In the genomic region with DNA sequence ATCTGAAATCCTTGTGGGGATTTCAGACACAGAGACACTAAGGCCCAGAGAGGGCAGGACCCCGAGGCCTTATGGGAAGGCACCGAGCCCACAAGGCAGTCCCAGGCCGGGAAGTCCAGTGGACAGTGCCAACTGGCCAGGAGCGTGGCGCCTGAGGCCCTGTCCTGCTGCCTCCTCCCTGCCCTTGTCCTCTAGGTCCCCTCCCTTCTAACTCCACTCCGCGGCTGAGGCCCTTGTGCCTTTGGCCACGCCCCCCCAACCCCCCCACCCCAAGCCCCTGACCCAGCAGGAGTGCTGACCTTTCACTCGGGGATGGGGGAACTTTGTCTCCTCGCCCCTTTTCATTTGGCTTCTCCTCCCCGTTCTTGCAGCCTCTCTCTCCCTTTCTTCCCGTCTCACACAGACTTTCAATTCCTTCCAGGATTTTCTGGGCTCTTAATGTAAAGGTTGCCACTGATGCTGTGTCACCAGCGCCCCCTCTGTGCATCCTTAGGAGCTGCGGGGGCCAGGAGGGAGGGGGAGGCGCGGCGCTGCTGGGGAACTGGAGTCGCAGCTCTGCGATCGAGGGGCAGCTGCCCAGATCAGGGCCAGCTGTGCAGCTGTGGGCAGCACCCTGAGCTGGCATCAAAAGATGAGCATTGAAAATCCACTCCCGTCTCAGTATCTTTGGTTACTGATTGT, we compare ENCODE assay signal across 15 cellular contexts. TPM values are rescaled to one million over a fixed set of nuclear protein-coding genes. Genes with fewer than 3 reads are reported as not detected.
DNase-seq lines count a peak whose midpoint lies in the region; ATAC-seq and TF ChIP-seq lines count a peak whose summit lies in the region.
"Had no signal": no experiment of that assay in that cellular context is flagged by ENCODE, and none has a peak within 500 bp of the region (broad histone marks: within the 10 kb centered on the region; RNA-seq: fewer than 3 reads in every experiment).

No MANE protein-coding gene starts in this region.

- H2BK120ac ChIP-seq in IMR-90 (ENCODE audit: low read depth, low read length), result no peak overlapping the region
- no peak overlapping the region for H2BK120ac ChIP-seq in mesenchymal stem cell (ENCODE audit: low read depth, low read length)

- CTCF ChIA-PET in AG04450 (lab: Charles Lee), result interaction anchor here (1.0 kb wide), 1 partner anchor 39 kb away, joined by 3 read pairs; no protein-coding TSS in a partner anchor
- CTCF ChIA-PET in IMR-90 (lab: Yijun Ruan, JAX), result interaction anchor here (0.5 kb wide), 1 partner anchor 638 kb away, joined by 3 read pairs; no protein-coding TSS in a partner anchor

- in situ Hi-C loops in IMR-90 (cut with MboI; ENCODE audit: low sequenced_read_pairs), result no loop called here

- H2BK5ac ChIP-seq in IMR-90 (ENCODE audit: low read depth, low read length, poor library complexity, severe bottlenecking) (no peak overlapping the region), mesenchymal stem cell (ENCODE audit: low read depth, low read length, poor library complexity, severe bottlenecking) (no peak overlapping the region)

- H3K14ac ChIP-seq in IMR-90 (replicated peaks; ENCODE audit: low read depth, low read length) (no peak overlapping the region), mesenchymal stem cell (ENCODE audit: low read length in 2 of 2) (no peak overlapping the region)

- H2AK9ac ChIP-seq in IMR-90 (replicated peaks; ENCODE audit: low read depth, low read length, poor library complexity), result no peak overlapping the region

- peak; percentile 37; the same call in 1 of the 2 replicates for ATAC-seq in IMR-90 (ENCODE audit: low read depth)
- ATAC-seq in HG03159 (IDR thresholded peaks at IDR 0.05; ENCODE audit: unreplicated experiment), result no peak

- H2BK15ac ChIP-seq in IMR-90 (ENCODE audit: low read depth, low read length) (no peak overlapping the region), mesenchymal stem cell (ENCODE audit: low read depth, poor library complexity, severe bottlenecking) (no peak overlapping the region)

- H4K8ac ChIP-seq in IMR-90 (ENCODE audit: low read depth in 2 of 2, low read length in 2 of 2) (no peak overlapping the region), mesenchymal stem cell (ENCODE audit: low read length) (no peak overlapping the region)

- no TSS peak for BruUV-seq in IMR-90 (replicated peaks; lab: Mats Ljungman, UMichigan)

- no peak overlapping the region for H2BK20ac ChIP-seq in IMR-90 (ENCODE audit: low read depth, low read length)

- H3K4ac ChIP-seq in IMR-90 (ENCODE audit: low read depth, low read length) (no peak overlapping the region), mesenchymal stem cell (ENCODE audit: low read depth in 1 of 2, low read length in 2 of 2) (no peak overlapping the region)

- H3K9ac ChIP-seq in IMR-90 (ENCODE audit: low read depth, low read length) (no peak overlapping the region), mesenchymal stem cell (ENCODE audit: low read length) (no peak overlapping the region)
- H3K9ac ChIP-seq: GM23248 had no signal

- H4K20me1 ChIP-seq in IMR-90 (ENCODE audit: insufficient read depth, low read length), result no peaks in the 10 kb centered on the region

- no peak overlapping the region for H4K5ac ChIP-seq in IMR-90 (ENCODE audit: low read depth, low read length)

- H4K91ac ChIP-seq in IMR-90 (ENCODE audit: insufficient read depth, low read depth, low read length) (no peak overlapping the region), mesenchymal stem cell (ENCODE audit: low read length) (no peak overlapping the region)

- H3K23ac ChIP-seq in IMR-90 (ENCODE audit: low read depth, low read length) (no peak overlapping the region), mesenchymal stem cell (ENCODE audit: low read length in 2 of 2) (no peak overlapping the region)

- POLR2A ChIA-PET in AG04450 (lab: Yijun Ruan, JAX) (no interaction called here), IMR-90 (lab: Charles Lee; ENCODE audit: unreplicated experiment) (no interaction called here)

- H3K4me2 ChIP-seq in IMR-90 (ENCODE audit: low read depth, low read length) (no peak overlapping the region), mesenchymal stem cell (ENCODE audit: low read length, poor library complexity, severe bottlenecking) (no peak overlapping the region)

- no peak for TF ChIP-seq POLR2A in IMR-90 (IDR thresholded peaks at IDR 0.05; ENCODE audit: low read depth, low read length)

- H3K79me1 ChIP-seq in IMR-90 (ENCODE audit: low read depth in 1 of 2, low read length in 2 of 2), result no peaks in the 10 kb centered on the region
- H3K79me1 ChIP-seq in mesenchymal stem cell (replicated peaks; ENCODE audit: low read length, poor library complexity, severe bottlenecking), result no peaks in the 10 kb centered on the region

- H2BK12ac ChIP-seq in mesenchymal stem cell (ENCODE audit: low read length in 2 of 2), result no peak overlapping the region

- no peak for DNase-seq in AG04450 (ENCODE audit: low read depth, low spot score)
- DNase-seq in IMR-90, result no peak
- DNase-seq in choroid plexus epithelial cell (ENCODE audit: low read depth), result peak; percentile 14
- DNase-seq in mesenchymal stem cell, result peak; percentile 8
- no peak for DNase-seq in GOT3 (lab: John Stamatoyannopoulos, UW)
- DNase-seq in NCI-H187 (lab: John Stamatoyannopoulos, UW), result no peak
- DNase-seq in hepatic stellate cell (ENCODE audit: low spot score), result no peak
- DNase-seq: activated CD4-positive, alpha-beta T cell treated with anti-CD3 and anti-CD28 coated beads for 4 hours; effector memory CD4-positive, alpha-beta T cell; GM23248; NCI-H446; stimulated activated CD4-positive, alpha-beta T cell treated with anti-CD3 and anti-CD28 coated beads, Interleukin-1b, Interleukin-23, amount 100 ng/mL, for 48 hours had no signal

- H2AFZ ChIP-seq in IMR-90 (replicated peaks; ENCODE audit: low read length, poor library complexity) (no peak overlapping the region), mesenchymal stem cell (ENCODE audit: low read depth, low read length) (no peak overlapping the region)
- H2AFZ ChIP-seq: GM23248 had no signal

- no peaks in the 10 kb centered on the region; the same call in 1 of the 2 replicates for H3K9me3 ChIP-seq in AG04450 (ENCODE audit: control insufficient read depth, insufficient read depth, low read length)
- H3K9me3 ChIP-seq in IMR-90 (ENCODE audit: control insufficient read depth, insufficient read depth, low read length), result no peaks in the 10 kb centered on the region
- H3K9me3 ChIP-seq in mesenchymal stem cell (ENCODE audit: control insufficient read depth, low read length), result peaks cover 4% of the 10 kb centered on the region

- peaks cover 4% of the 10 kb centered on the region for H3K27me3 ChIP-seq in AG04450 (ENCODE audit: control insufficient read depth, insufficient read depth, low read length)
- H3K27me3 ChIP-seq in IMR-90 (ENCODE audit: control insufficient read depth, insufficient read depth, low read length), result peaks cover 16% of the 10 kb centered on the region
- H3K27me3 ChIP-seq in mesenchymal stem cell (ENCODE audit: control insufficient read depth in 1 of 2, insufficient read depth in 1 of 2, low read length in 2 of 2), result peaks cover 47 to 54% of the 10 kb centered on the region in 2 experiments

- H2AK5ac ChIP-seq in IMR-90 (ENCODE audit: low read depth, low read length) (no peak overlapping the region), mesenchymal stem cell (ENCODE audit: low read length, severe bottlenecking) (no peak overlapping the region)

- H3K18ac ChIP-seq in IMR-90 (ENCODE audit: low read depth, low read length), result no peak overlapping the region
- no peak overlapping the region for H3K18ac ChIP-seq in mesenchymal stem cell (ENCODE audit: low read depth in 1 of 2, low read length in 2 of 2)

- H3K27ac ChIP-seq in AG04450 (ENCODE audit: low read depth, low read length) (no peak overlapping the region), IMR-90 (ENCODE audit: insufficient read depth, low read length) (no peak overlapping the region), mesenchymal stem cell (ENCODE audit: low read length, poor library complexity, severe bottlenecking) (no peak overlapping the region)
- H3K27ac ChIP-seq: GM23248, SK-N-MC had no signal

- intact Hi-C loops in IMR-90 (cut with micrococcal nuclease), result no loop called here

- H3K36me3 ChIP-seq in IMR-90 (ENCODE audit: control insufficient read depth, insufficient read depth, low read length), result no peaks in the 10 kb centered on the region
- H3K36me3 ChIP-seq in mesenchymal stem cell (ENCODE audit: control insufficient read depth in 1 of 2, insufficient read depth in 2 of 2, low read depth in 1 of 2, low read length in 2 of 2), result no peaks in the 10 kb centered on the region

- TF ChIP-seq RAD21 in IMR-90 (IDR thresholded peaks at IDR 0.05; ENCODE audit: low read length), result no peak; the same call in 1 of the 2 replicates

- H3K9me1 ChIP-seq in IMR-90 (ENCODE audit: insufficient read depth, low read length), result no peaks in the 10 kb centered on the region

- H3K56ac ChIP-seq in IMR-90 (ENCODE audit: extremely low read depth, insufficient read depth, low read length), result no peak overlapping the region

- 8% methylated on average over 3 of the region's 21 CpGs; no CpG with 5 or more reads in 1 of the 2 experiments for WGBS in IMR-90 (ENCODE audit: extremely low coverage in 2 of 2, insufficient read length in 1 of 2), 2 experiments
- 10% methylated on average over 17 of the region's 21 CpGs for WGBS in mesenchymal stem cell

- H3K4me1 ChIP-seq in IMR-90 (ENCODE audit: control insufficient read depth, insufficient read depth, low read length) (no peaks in the 10 kb centered on the region), mesenchymal stem cell (ENCODE audit: control insufficient read depth, insufficient read depth, low read depth, low read length) (no peaks in the 10 kb centered on the region)

- H3K4me3 ChIP-seq in AG04450 (ENCODE audit: low read depth, low read length), result no peak overlapping the region
- H3K4me3 ChIP-seq in IMR-90 (ENCODE audit: insufficient read depth, low read depth, low read length), result no peak overlapping the region
- H3K4me3 ChIP-seq in choroid plexus epithelial cell (ENCODE audit: low read depth, low read length), result no peak overlapping the region
- no peak overlapping the region for H3K4me3 ChIP-seq in mesenchymal stem cell (ENCODE audit: insufficient read depth in 1 of 2, low read depth in 1 of 2, low read length in 2 of 2)
- H3K4me3 ChIP-seq: GM23248, SK-N-MC had no signal

- dilution Hi-C loops in IMR-90 (cut with HindIII; ENCODE audit: low sequenced_read_pairs, unreplicated experiment), result no loop called here

- TF ChIP-seq CTCF in AG04450 (IDR thresholded peaks at IDR 0.05; ENCODE audit: low read depth, low read length) (peak; percentile 29; the same call in 1 of the 2 replicates), IMR-90 (conservative IDR thresholded peaks at IDR 0.05; ENCODE audit: low read depth, low read length) (peak; percentile 31; the same call in 1 of the 2 replicates), choroid plexus epithelial cell (conservative IDR thresholded peaks at IDR 0.05; ENCODE audit: low read depth, low read length) (peak; percentile 32)

RNA-seq across cellular contexts. Expression of gene CRHR1, which starts 29.1 kb away (rescaled TPM):
- polyA plus RNA-seq in AG04450 (2011; rRNA removed), result not detected in 2 replicates
- not detected in 2 replicates for polyA minus RNA-seq in AG04450 (2011; rRNA and poly(A)+ RNA removed)
- not detected in 2 replicates for total RNA-seq in IMR-90 (2012; rRNA removed)
- not detected in 2 replicates for polyA plus RNA-seq in IMR-90 (2012; rRNA removed)
- not detected in 2 replicates for polyA plus RNA-seq in IMR-90 (2012; cell fraction: cytosol; rRNA removed)
- not detected in 2 replicates for polyA plus RNA-seq in IMR-90 (2012; cell fraction: nucleus; rRNA removed; ENCODE audit: low replicate concordance)
- polyA plus RNA-seq in mesenchymal stem cell (2013, experiment 1 of 2), result not detected
- not detected for polyA plus RNA-seq in mesenchymal stem cell (2013, experiment 2 of 2)
- total RNA-seq: GM23248, LHCN-M2 had no signal
- polyA plus RNA-seq: GM23248 had no signal

RNA-seq across cellular contexts. Expression of gene SPPL2C, which starts 31.5 kb away (rescaled TPM):
- not detected in 2 replicates for polyA plus RNA-seq in AG04450 (2011; rRNA removed)
- polyA minus RNA-seq in AG04450 (2011; rRNA and poly(A)+ RNA removed), result not detected in 2 replicates
- not detected in 2 replicates for total RNA-seq in IMR-90 (2012; rRNA removed)
- polyA plus RNA-seq in IMR-90 (2012; rRNA removed), result not detected in 2 replicates
- polyA plus RNA-seq in IMR-90 (2012; cell fraction: cytosol; rRNA removed), result not detected in 2 replicates
- polyA plus RNA-seq in IMR-90 (2012; cell fraction: nucleus; rRNA removed; ENCODE audit: low replicate concordance), result not detected in 2 replicates
- polyA plus RNA-seq in mesenchymal stem cell (2013, experiment 1 of 2), result not detected
- not detected for polyA plus RNA-seq in mesenchymal stem cell (2013, experiment 2 of 2)
- total RNA-seq: GM23248, LHCN-M2 had no signal
- polyA plus RNA-seq: GM23248 had no signal

Comparison
In these comparisons a context has a peak if more than half of its experiments do, and no peak if none do; other contexts are left out.
1. DNase-seq: peak in choroid plexus epithelial cell (single experiment) and mesenchymal stem cell (single experiment); none in AG04450 (single experiment), IMR-90 (single experiment), GOT3 (single experiment), NCI-H187 (0 of 2) and hepatic stellate cell (single experiment).
2. Peak in every context shown above with its lines, with median percentiles within 50 percentile points of each other: CTCF ChIP-seq.